Comparison of ENCODE assay signal across 15 cellular contexts in the genomic region with DNA sequence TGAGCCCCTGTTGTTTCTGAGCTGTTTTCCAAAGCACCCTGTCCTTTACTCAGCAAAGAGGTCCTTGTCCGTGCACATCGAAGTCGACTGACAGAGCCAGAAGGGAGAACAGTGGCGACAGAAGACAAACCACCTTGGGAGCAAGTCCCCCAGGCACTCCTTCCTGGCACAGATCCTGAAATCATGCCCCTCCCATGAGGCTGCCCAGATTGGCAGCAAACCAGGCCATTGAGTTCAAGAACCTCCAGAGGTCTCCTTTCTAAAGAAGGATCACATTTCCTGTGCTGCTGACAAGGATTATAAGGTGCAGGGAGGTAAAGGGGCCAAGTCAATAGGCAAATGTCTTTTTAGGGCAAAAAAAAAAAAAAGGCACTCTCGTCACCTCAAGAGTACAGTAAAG.
A peak's percentile ranks its signal among the peaks of the same experiment; 100 is the strongest.
DNase-seq lines count a peak whose midpoint lies in the region; ATAC-seq, FAIRE-seq and TF ChIP-seq lines count a peak whose summit lies in the region.
"Had no signal": no experiment of that assay in that cellular context is flagged by ENCODE, and none has a peak within 500 bp of the region (broad histone marks: within the 10 kb centered on the region; RNA-seq: fewer than 3 reads in every experiment).

No MANE protein-coding gene starts in this region.

- WGBS in GM12878 (ENCODE audit: insufficient coverage, insufficient replicate concordance, low lambda C conversion rate, missing lambda C conversion rate) = 73% methylated on average over 5 of the region's 5 CpGs
- 60 to 75% (median 66%) methylated on average over 5 of the region's 5 CpGs for WGBS in stomach, 5 donors

- H3K36me3 ChIP-seq in GM12878 (ENCODE audit: control insufficient read depth in 2 of 2, insufficient read depth in 2 of 2, low read length in 1 of 2) (no peaks in the 10 kb centered on the region), stomach (no peaks in the 10 kb centered on the region), kidney (ENCODE audit: control insufficient read depth in 1 of 2, insufficient read depth in 2 of 2, low read length in 2 of 2) (no peaks in the 10 kb centered on the region)
- H3K36me3 ChIP-seq: suprapubic skin had no signal

- TF ChIP-seq CTCF in GM12878 (IDR thresholded peaks at IDR 0.05 in 2 of 3, conservative IDR thresholded peaks at IDR 0.05 in 1 of 3; ENCODE audit: control insufficient read depth in 2 of 3, extremely low read depth in 1 of 3, insufficient read depth in 1 of 3, low read depth in 3 of 3, low read length in 3 of 3) (no peak), stomach (IDR thresholded peaks at IDR 0.05) (no peak), kidney (IDR thresholded peaks at IDR 0.05; ENCODE audit: borderline replicate concordance, extremely low read depth, insufficient read depth) (no peak)

- CTCF ChIA-PET in GM12878 (lab: Yijun Ruan, JAX) = interaction anchor here (1.3 to 2.3 kb wide), 2 partner anchors 26 to 191 kb away, joined by 3 to 7 read pairs; no protein-coding TSS in a partner anchor

- H3K27me3 ChIP-seq in GM12878 (replicated peaks in 1 of 2; ENCODE audit: control insufficient read depth in 2 of 2, insufficient read depth in 2 of 2, low read length in 1 of 2) (no peaks in the 10 kb centered on the region), stomach (no peaks in the 10 kb centered on the region)
- H3K27me3 ChIP-seq: suprapubic skin had no signal

- no TSS peak for BruUV-seq in GM12878 (replicated peaks; lab: Mats Ljungman, UMichigan)

- FAIRE-seq in GM12878 (lab: Jason Lieb, UNC) (no peak), RCC 7860 (lab: Jason Lieb, UNC) (no peak), kidney (lab: Jason Lieb, UNC) (no peak)
- FAIRE-seq: A549 had no signal

- H2AFZ ChIP-seq in GM12878 (ENCODE audit: control insufficient read depth, low read depth, low read length) = peak overlapping the region; percentile 37; the same call in 1 of the 2 replicates

- POLR2A ChIA-PET in GM12878 (lab: Charles Lee) = interaction anchor here (0.6 to 1.8 kb wide), 5 partner anchors 11 to 1472 kb away, joined by 3 to 5 read pairs (median 3); no protein-coding TSS in a partner anchor

- H3K9me3 ChIP-seq in GM12878 (replicated peaks; ENCODE audit: control insufficient read depth, insufficient read depth, low read length) (no peaks in the 10 kb centered on the region), stomach (no peaks in the 10 kb centered on the region), kidney (ENCODE audit: control insufficient read depth in 1 of 2, low read length in 2 of 2) (no peaks in the 10 kb centered on the region)
- H3K9me3 ChIP-seq: A549, suprapubic skin had no signal

- no peak overlapping the region; the same call in 1 of the 2 replicates for H3K4me2 ChIP-seq in GM12878 (ENCODE audit: control insufficient read depth, insufficient read depth)
- H3K4me2 ChIP-seq: A549 had no signal

- H3K4me1 ChIP-seq in GM12878 (ENCODE audit: control insufficient read depth, insufficient read depth, low read length) (peaks cover 38% of the 10 kb centered on the region), stomach (no peaks in the 10 kb centered on the region), kidney (ENCODE audit: control insufficient read depth in 1 of 2, insufficient read depth in 1 of 2, low read depth in 1 of 2, low read length in 2 of 2) (peaks cover 0 to 5% of the 10 kb centered on the region in 2 donors)
- H3K4me1 ChIP-seq: A549, suprapubic skin had no signal

- peak; percentile 58 for DNase-seq in NCI-H510A treated with DMSO at 0.1 percent for 48 hours (lab: John Stamatoyannopoulos, UW)
- DNase-seq in NCI-H510A (lab: John Stamatoyannopoulos, UW) = no peak
- peak; percentile 100 for DNase-seq in NCI-H2029 treated with DMSO at 0.1 percent for 48 hours (lab: John Stamatoyannopoulos, UW)
- no peak for DNase-seq in GM12878 (ENCODE audit: low read depth, low spot score)
- peak; percentile 50 for DNase-seq in stomach
- DNase-seq in RCC 7860 (ENCODE audit: low spot score) = no peak
- DNase-seq in kidney = no peak
- no peak for DNase-seq in activated CD8-positive, alpha-beta memory T cell treated with anti-CD3 and anti-CD28 coated beads, Interleukin-2, amount 50 U/mL, for 48 hours
- DNase-seq: aorta; midbrain; NCI-H1694; stimulated activated CD4-positive, alpha-beta T cell treated with anti-CD3 and anti-CD28 coated beads, Interleukin-12 subunit alpha, Interleukin-12 subunit beta, amount 100 ng/mL, for 4 hours; T1000 had no signal

- in situ Hi-C loops in GM12878 (cut with MboI) = no loop called here

- H3K4me3 ChIP-seq in GM12878 (no peak overlapping the region), stomach (no peak overlapping the region), kidney (ENCODE audit: low read length in 2 of 2) (no peak overlapping the region)
- H3K4me3 ChIP-seq: A549, suprapubic skin had no signal

- H4K20me1 ChIP-seq in GM12878 (ENCODE audit: control insufficient read depth, insufficient read depth) = no peaks in the 10 kb centered on the region

- SMC1A ChIA-PET in GM12878 (lab: Charles Lee; ENCODE audit: uncharacterized antibody, unreplicated experiment) = interaction anchor here (1.0 to 2.3 kb wide), 6 partner anchors 15 to 53 kb away, joined by 3 to 7 read pairs (median 4); no protein-coding TSS in a partner anchor

- no peak for TF ChIP-seq POLR2A in GM12878 (IDR thresholded peaks at IDR 0.05; ENCODE audit: low read depth, low read length)
- no peak for TF ChIP-seq POLR2A in stomach (IDR thresholded peaks at IDR 0.05)

- ATAC-seq in GM12878 = no peak
- ATAC-seq: A549 had no signal

- H3K27ac ChIP-seq in GM12878 (ENCODE audit: control insufficient read depth, insufficient read depth) (no peak overlapping the region), stomach (no peak overlapping the region), kidney (ENCODE audit: low read depth in 2 of 2, low read length in 2 of 2) (no peak overlapping the region)
- H3K27ac ChIP-seq: A549, suprapubic skin had no signal

- intact Hi-C loops in GM12878 (cut with micrococcal nuclease; ENCODE audit: unreplicated experiment) (no loop called here), stomach (cut with DNase I; ENCODE audit: low total_unique reads) (no loop called here), kidney (cut with DNase I) (no loop called here)

- RAD21 ChIA-PET in GM12878 (lab: Charles Lee; ENCODE audit: unreplicated experiment) = interaction anchor here (0.8 to 2.6 kb wide), 4 partner anchors 11 to 112 kb away, joined by 3 to 9 read pairs (median 3); no protein-coding TSS in a partner anchor

- TF ChIP-seq EP300 in GM12878 (IDR thresholded peaks at IDR 0.05; ENCODE audit: borderline replicate concordance in 1 of 2, control insufficient read depth in 1 of 2, low read depth in 2 of 2, low read length in 2 of 2) = no peak
- TF ChIP-seq EP300 in stomach (IDR thresholded peaks at IDR 0.05) = no peak

- H3K79me2 ChIP-seq in GM12878 (ENCODE audit: control insufficient read depth, insufficient read depth, low read length) = peaks cover 3% of the 10 kb centered on the region

- H3K9ac ChIP-seq in GM12878 (ENCODE audit: control insufficient read depth, insufficient read depth, low read length) = no peak overlapping the region
- H3K9ac ChIP-seq in kidney (ENCODE audit: low read length in 2 of 2) = no peak overlapping the region

- TF ChIP-seq RAD21 in GM12878 (IDR thresholded peaks at IDR 0.05; ENCODE audit: insufficient read depth, low read depth, low read length) = no peak

TF ChIP-seq in GM12878, 131 proteins besides CTCF, POLR2A, EP300 and RAD21 (continues in another document):
- TF ChIP-seq RBBP5 (conservative IDR thresholded peaks at IDR 0.05) = no peak
- TF ChIP-seq, protein P1, sequence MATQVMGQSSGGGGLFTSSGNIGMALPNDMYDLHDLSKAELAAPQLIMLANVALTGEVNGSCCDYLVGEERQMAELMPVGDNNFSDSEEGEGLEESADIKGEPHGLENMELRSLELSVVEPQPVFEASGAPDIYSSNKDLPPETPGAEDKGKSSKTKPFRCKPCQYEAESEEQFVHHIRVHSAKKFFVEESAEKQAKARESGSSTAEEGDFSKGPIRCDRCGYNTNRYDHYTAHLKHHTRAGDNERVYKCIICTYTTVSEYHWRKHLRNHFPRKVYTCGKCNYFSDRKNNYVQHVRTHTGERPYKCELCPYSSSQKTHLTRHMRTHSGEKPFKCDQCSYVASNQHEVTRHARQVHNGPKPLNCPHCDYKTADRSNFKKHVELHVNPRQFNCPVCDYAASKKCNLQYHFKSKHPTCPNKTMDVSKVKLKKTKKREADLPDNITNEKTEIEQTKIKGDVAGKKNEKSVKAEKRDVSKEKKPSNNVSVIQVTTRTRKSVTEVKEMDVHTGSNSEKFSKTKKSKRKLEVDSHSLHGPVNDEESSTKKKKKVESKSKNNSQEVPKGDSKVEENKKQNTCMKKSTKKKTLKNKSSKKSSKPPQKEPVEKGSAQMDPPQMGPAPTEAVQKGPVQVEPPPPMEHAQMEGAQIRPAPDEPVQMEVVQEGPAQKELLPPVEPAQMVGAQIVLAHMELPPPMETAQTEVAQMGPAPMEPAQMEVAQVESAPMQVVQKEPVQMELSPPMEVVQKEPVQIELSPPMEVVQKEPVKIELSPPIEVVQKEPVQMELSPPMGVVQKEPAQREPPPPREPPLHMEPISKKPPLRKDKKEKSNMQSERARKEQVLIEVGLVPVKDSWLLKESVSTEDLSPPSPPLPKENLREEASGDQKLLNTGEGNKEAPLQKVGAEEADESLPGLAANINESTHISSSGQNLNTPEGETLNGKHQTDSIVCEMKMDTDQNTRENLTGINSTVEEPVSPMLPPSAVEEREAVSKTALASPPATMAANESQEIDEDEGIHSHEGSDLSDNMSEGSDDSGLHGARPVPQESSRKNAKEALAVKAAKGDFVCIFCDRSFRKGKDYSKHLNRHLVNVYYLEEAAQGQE (IDR thresholded peaks at IDR 0.05; ENCODE audit: low read depth, low read length) = no peak
- TF ChIP-seq FOS (IDR thresholded peaks at IDR 0.05; ENCODE audit: borderline replicate concordance, extremely low read depth, insufficient read length) = no peak
- TF ChIP-seq STAT3 (IDR thresholded peaks at IDR 0.05; ENCODE audit: low read depth, low read length) = no peak
- no peak for TF ChIP-seq CHD2 (IDR thresholded peaks at IDR 0.05; ENCODE audit: borderline replicate concordance, low read depth, low read length)

Comparison
In these comparisons a context has a peak if more than half of its experiments do, and no peak if none do; other contexts are left out.
1. DNase-seq: peak in NCI-H510A treated with DMSO at 0.1 percent for 48 hours (single experiment), NCI-H2029 treated with DMSO at 0.1 percent for 48 hours (single experiment) and stomach (single experiment); none in NCI-H510A (single experiment), GM12878 (single experiment), RCC 7860 (single experiment), kidney (single experiment) and activated CD8-positive, alpha-beta memory T cell treated with anti-CD3 and anti-CD28 coated beads, Interleukin-2, amount 50 U/mL, for 48 hours (single experiment).